ENCODE assay signal across 29 cellular contexts in the genomic region with DNA sequence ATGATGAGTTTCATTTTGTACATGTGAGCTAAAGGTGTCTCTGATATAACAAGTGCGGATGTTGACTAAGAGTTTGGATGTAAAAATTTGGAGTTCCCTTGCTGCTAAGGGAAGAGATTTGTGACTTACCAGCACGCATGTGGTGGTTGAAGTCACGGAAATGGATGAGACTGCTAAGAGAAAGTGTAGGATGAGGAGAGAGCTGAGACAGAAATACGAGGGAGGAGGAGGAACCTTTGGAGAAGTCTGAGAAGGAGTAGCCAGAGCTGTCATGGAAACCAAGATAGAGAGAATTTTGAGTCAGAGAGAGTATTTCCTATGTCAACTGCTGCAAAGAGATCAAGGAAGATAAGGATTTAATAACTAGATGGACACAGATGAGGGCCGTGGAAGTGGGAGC.
"Had no signal": no experiment of that assay in that cellular context is flagged by ENCODE, and none has a peak within 500 bp of the region (broad histone marks: within the 10 kb centered on the region; RNA-seq: fewer than 3 reads in every experiment).

No MANE protein-coding gene starts in this region.

- H3K4me1 ChIP-seq: ascending aorta, breast epithelium, colonic mucosa, esophagus muscularis mucosa, foreskin keratinocyte, gastrocnemius medialis had no signal

- H3K27me3 ChIP-seq: ascending aorta, breast epithelium, cardiac muscle cell, colonic mucosa, dorsolateral prefrontal cortex, esophagus muscularis mucosa, foreskin keratinocyte, gastrocnemius medialis had no signal

- H3K27ac ChIP-seq: ascending aorta, breast epithelium, cardiac muscle cell, colonic mucosa, esophagus muscularis mucosa, foreskin keratinocyte, gastrocnemius medialis had no signal

- ATAC-seq: activated CD4-positive, alpha-beta T cell treated with anti-CD3 and anti-CD28 coated beads for 36 hours; activated CD8-positive, alpha-beta memory T cell treated with anti-CD3 and anti-CD28 coated beads, Interleukin-2, amount 10 ng/mL, durations not matched to agents 7 days and 5 days; activated CD8-positive, alpha-beta T cell treated with anti-CD3 and anti-CD28 coated beads, Interleukin-2, amount 10 ng/mL, durations not matched to agents 7 days and 5 days; activated naive CD4-positive, alpha-beta T cell treated with anti-CD3 and anti-CD28 coated beads, Interleukin-2, amount 50 U/mL, for 72 hours; activated T-cell treated with anti-CD3 and anti-CD28 coated beads, Interleukin-2, amount 50 U/mL, for 72 hours; foreskin keratinocyte; gastrocnemius medialis had no signal

- H3K36me3 ChIP-seq: ascending aorta, breast epithelium, cardiac muscle cell, colonic mucosa, esophagus muscularis mucosa, gastrocnemius medialis had no signal

- DNase-seq: activated CD4-positive, alpha-beta memory T cell treated with anti-CD3 and anti-CD28 coated beads for 36 hours; activated CD4-positive, alpha-beta T cell treated with anti-CD3 and anti-CD28 coated beads for 36 hours; activated CD4-positive, alpha-beta T cell treated with anti-CD3 and anti-CD28 coated beads, Interleukin-2, amount 10 ng/mL, durations not matched to agents 24 days and 14 days; activated CD4-positive, CD25-positive, alpha-beta regulatory T cell; activated CD4-positive, CD25-positive, alpha-beta regulatory T cell treated with anti-CD3 and anti-CD28 coated beads, Interleukin-2, amount 50 U/mL, for 72 hours; activated CD8-positive, alpha-beta memory T cell treated with anti-CD3 and anti-CD28 coated beads, Interleukin-2, amount 10 ng/mL, durations not matched to agents 7 days and 5 days; activated CD8-positive, alpha-beta memory T cell treated with anti-CD3 and anti-CD28 coated beads, Interleukin-2, amount 50 U/mL, for 4 hours; activated CD8-positive, alpha-beta T cell treated with anti-CD3 and anti-CD28 coated beads, Interleukin-2, amount 10 ng/mL, durations not matched to agents 7 days and 5 days; activated gamma-delta T cell; activated naive CD4-positive, alpha-beta T cell; activated naive CD4-positive, alpha-beta T cell treated with anti-CD3 and anti-CD28 coated beads, Interleukin-2, amount 10 ng/mL, durations not matched to agents 7 days and 5 days; activated naive CD8-positive, alpha-beta T cell treated with anti-CD3 and anti-CD28 coated beads, Interleukin-2, amount 10 ng/mL, durations not matched to agents 7 days and 5 days; activated T-cell treated with anti-CD3 and anti-CD28 coated beads, Interleukin-2, amount 50 U/mL, for 1 hour; activated T-cell treated with anti-CD3 and anti-CD28 coated beads, Interleukin-2, amount 50 U/mL, for 72 hours; central memory CD4-positive, alpha-beta T cell; cerebellar nuclear complex; colonic mucosa; dorsolateral prefrontal cortex; effector memory CD4-positive, alpha-beta T cell; erythroblast; foreskin keratinocyte; gastrocnemius medialis; glutamatergic neuron; T-helper 2 cell had no signal

- H3K4me3 ChIP-seq: ascending aorta, breast epithelium, cardiac muscle cell, colonic mucosa, dorsolateral prefrontal cortex, esophagus muscularis mucosa, gastrocnemius medialis had no signal

- H3K9me3 ChIP-seq: ascending aorta, breast epithelium, colonic mucosa, esophagus muscularis mucosa, gastrocnemius medialis had no signal
